Comparison of ENCODE assay signal across 9 cellular contexts in the genomic region with DNA sequence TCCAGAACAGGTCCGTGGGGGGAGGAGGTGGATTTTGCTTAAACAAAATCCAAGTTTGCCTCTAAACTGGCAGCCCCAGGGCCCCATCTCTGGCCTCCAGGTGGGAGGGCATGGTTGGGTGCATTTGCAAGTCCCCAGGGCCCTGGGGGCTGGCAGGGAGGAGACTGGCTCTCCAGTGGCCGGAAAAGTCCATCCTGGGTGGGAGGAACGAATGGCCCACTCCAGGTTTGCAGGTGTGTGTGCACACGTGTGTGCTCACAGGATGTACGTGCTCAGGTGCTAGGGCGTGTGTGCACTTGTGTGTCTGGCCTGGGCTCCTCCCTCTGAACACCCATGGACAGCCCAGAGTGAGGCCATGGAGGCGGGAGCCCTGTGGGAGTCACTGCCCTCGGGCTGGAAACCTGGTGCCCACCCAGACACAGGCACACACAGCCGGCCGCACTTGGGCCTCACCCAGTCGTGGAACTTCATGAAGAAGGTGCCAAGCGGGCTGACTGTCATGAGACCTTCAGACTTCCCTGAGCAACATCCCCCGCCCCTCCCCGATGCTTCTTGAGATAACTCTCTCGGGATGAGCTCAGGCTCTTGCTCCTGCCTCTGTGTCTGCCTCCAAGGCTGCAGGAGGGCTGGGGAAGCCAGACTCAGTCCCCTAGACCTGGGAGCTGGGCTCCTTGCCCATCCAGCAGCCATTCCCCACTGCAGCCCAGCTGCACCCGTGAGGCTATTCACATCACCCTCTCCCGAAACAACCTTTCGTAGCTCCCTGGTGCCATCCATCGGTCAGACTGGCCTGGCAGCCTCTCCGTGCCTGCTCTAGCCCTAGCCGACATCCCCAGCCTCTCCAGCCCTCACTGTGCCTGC. TPM values are rescaled to one million over a fixed set of nuclear protein-coding genes. Genes with fewer than 3 reads are reported as not detected.
DNase-seq lines count a peak whose midpoint lies in the region; ATAC-seq and TF ChIP-seq lines count a peak whose summit lies in the region.
"Had no signal": no experiment of that assay in that cellular context is flagged by ENCODE, and none has a peak within 500 bp of the region (broad histone marks: within the 10 kb centered on the region; RNA-seq: fewer than 3 reads in every experiment).

No MANE protein-coding gene starts in this region.

- CTCF ChIA-PET in activated CD8-positive, alpha-beta T cell treated with anti-CD3 and anti-CD28 coated beads, Interleukin-2, amount 10 ng/mL, durations not matched to agents 7 days and 5 days (lab: Charles Lee) = no interaction called here

- no peak for TF ChIP-seq EP300 in suprapubic skin (IDR thresholded peaks at IDR 0.05)

- H3K27ac ChIP-seq in adrenal gland (no peak overlapping the region), suprapubic skin (peak overlapping the region; percentile 96)

- peaks cover 11% of the 10 kb centered on the region for H3K27me3 Mint-ChIP-seq in activated CD8-positive, alpha-beta T cell treated with anti-CD3 and anti-CD28 coated beads, Interleukin-2, amount 10 ng/mL, durations not matched to agents 7 days and 5 days (ENCODE audit: low read depth)

- H3K4me1 ChIP-seq in adrenal gland (replicated peaks in 1 of 2) = peaks cover 7 to 28% of the 10 kb centered on the region in 2 donors
- H3K4me1 ChIP-seq in suprapubic skin = peaks cover 79% of the 10 kb centered on the region

- H3K36me3 ChIP-seq in adrenal gland (replicated peaks in 1 of 2) (no peaks in the 10 kb centered on the region), suprapubic skin (no peaks in the 10 kb centered on the region)

- DNase-seq in HK-2 (ENCODE audit: unreplicated experiment) (peak; percentile 73), adrenal gland (peak; percentile 49 to 83 (median 77)), iris pigment epithelial cell (ENCODE audit: low read depth) (peak; percentile 23), suprapubic skin (ENCODE audit: low spot score in 2 of 2) (peak; percentile 88 to 90), COLO829 (ENCODE audit: low spot score) (no peak), occipital lobe (lab: John Stamatoyannopoulos, UW) (no peak), NCI-H2107 treated with DMSO at 0.1 percent for 48 hours (lab: John Stamatoyannopoulos, UW; ENCODE audit: unreplicated experiment) (no peak)
- DNase-seq in activated CD8-positive, alpha-beta T cell treated with anti-CD3 and anti-CD28 coated beads, Interleukin-2, amount 10 ng/mL, durations not matched to agents 7 days and 5 days = no peak
- DNase-seq: naive B cell had no signal

- TF ChIP-seq POLR2A in adrenal gland (IDR thresholded peaks at IDR 0.05) (no peak), suprapubic skin (IDR thresholded peaks at IDR 0.05) (peak in 1 of 2 donors; percentile 22)

- H3K9me3 Mint-ChIP-seq in activated CD8-positive, alpha-beta T cell treated with anti-CD3 and anti-CD28 coated beads, Interleukin-2, amount 10 ng/mL, durations not matched to agents 7 days and 5 days (ENCODE audit: insufficient read depth) = no peaks in the 10 kb centered on the region
- H3K9me3 Mint-ChIP-seq: naive B cell had no signal

- peak in 3 of 6 experiments; percentile 8 to 40 (median 26) for TF ChIP-seq CTCF in adrenal gland (IDR thresholded peaks at IDR 0.05)
- TF ChIP-seq CTCF in suprapubic skin (IDR thresholded peaks at IDR 0.05) = peak in 1 of 2 donors; percentile 23

- POLR2A ChIA-PET in activated CD8-positive, alpha-beta T cell treated with anti-CD3 and anti-CD28 coated beads, Interleukin-2, amount 10 ng/mL, durations not matched to agents 7 days and 5 days (lab: Charles Lee) = no interaction called here

- H3K9me3 ChIP-seq in adrenal gland (replicated peaks in 1 of 3) = no peaks in the 10 kb centered on the region
- H3K9me3 ChIP-seq in suprapubic skin = no peaks in the 10 kb centered on the region

- ATAC-seq in activated CD8-positive, alpha-beta T cell treated with anti-CD3 and anti-CD28 coated beads, Interleukin-2, amount 10 ng/mL, durations not matched to agents 7 days and 5 days = no peak

- H3K4me3 ChIP-seq in adrenal gland (no peak overlapping the region), suprapubic skin (peak overlapping the region; percentile 62)

- no peaks in the 10 kb centered on the region for H3K36me3 Mint-ChIP-seq in activated CD8-positive, alpha-beta T cell treated with anti-CD3 and anti-CD28 coated beads, Interleukin-2, amount 10 ng/mL, durations not matched to agents 7 days and 5 days (ENCODE audit: low read depth)
- H3K36me3 Mint-ChIP-seq: naive B cell had no signal

- intact Hi-C loops in adrenal gland (cut with DNase I) = no loop called here

- H3K27me3 ChIP-seq in adrenal gland = peaks cover 19% of the 10 kb centered on the region
- H3K27me3 ChIP-seq in suprapubic skin = no peaks in the 10 kb centered on the region

- H3K4me3 Mint-ChIP-seq in activated CD8-positive, alpha-beta T cell treated with anti-CD3 and anti-CD28 coated beads, Interleukin-2, amount 10 ng/mL, durations not matched to agents 7 days and 5 days = no peak overlapping the region

- no peaks in the 10 kb centered on the region for H3K4me1 Mint-ChIP-seq in activated CD8-positive, alpha-beta T cell treated with anti-CD3 and anti-CD28 coated beads, Interleukin-2, amount 10 ng/mL, durations not matched to agents 7 days and 5 days (ENCODE audit: low read depth)

- WGBS in adrenal gland, 4 donors = 34 to 57% (median 39%) methylated on average over 8 to 21 of the region's 21 CpGs
- 18% methylated on average over 12 of the region's 21 CpGs for WGBS in suprapubic skin

- no peak overlapping the region for H3K27ac Mint-ChIP-seq in activated CD8-positive, alpha-beta T cell treated with anti-CD3 and anti-CD28 coated beads, Interleukin-2, amount 10 ng/mL, durations not matched to agents 7 days and 5 days

RNA-seq across cellular contexts. Expression of gene AHNAK2, which starts 9.4 kb away (rescaled TPM):
- total RNA-seq in adrenal gland = 10 to 100 TPM in 2 of 8 donors, 1 to 10 TPM in 4, under 1 TPM in 2; 0.69 to 16.0 (median 4.1) TPM
- 1 to 10 TPM; 1.8 to 6.5 (median 4.4) TPM for polyA plus RNA-seq in adrenal gland
- 100 to 1,000 TPM; 829 to 975 (median 858) TPM for total RNA-seq in suprapubic skin
- 20.6 TPM for total RNA-seq in occipital lobe
- not detected for total RNA-seq in activated CD8-positive, alpha-beta T cell treated with anti-CD3 and anti-CD28 coated beads, Interleukin-2, amount 10 ng/mL, durations not matched to agents 7 days and 5 days

RNA-seq across cellular contexts. Expression of gene CLBA1, which starts 16.8 kb away (rescaled TPM):
- 10 to 100 TPM in 2 of 8 donors, 1 to 10 TPM in 6; 6.3 to 13.4 (median 8.4) TPM for total RNA-seq in adrenal gland
- polyA plus RNA-seq in adrenal gland = 10 to 100 TPM; 11.1 to 22.5 (median 19.9) TPM
- 10 to 100 TPM in 2 of 4 donors, 1 to 10 TPM in 2; 6.3 to 10.9 (median 9.1) TPM for total RNA-seq in suprapubic skin
- 10.1 TPM for total RNA-seq in occipital lobe
- total RNA-seq in activated CD8-positive, alpha-beta T cell treated with anti-CD3 and anti-CD28 coated beads, Interleukin-2, amount 10 ng/mL, durations not matched to agents 7 days and 5 days = under 1 TPM; 0.55 to 0.95 TPM

RNA-seq across cellular contexts. Expression of gene PLD4, which starts 44.1 kb away (rescaled TPM):
- total RNA-seq in adrenal gland (1 to 10 TPM in 1 of 8 donors, under 1 TPM in 4, not detected in 3; 0.30 to 1.9 (median 0.50) TPM), suprapubic skin (under 1 TPM in 1 of 4 donors, not detected in 3; 0.16 TPM), occipital lobe (5.8 TPM)
- polyA plus RNA-seq in adrenal gland = 1 to 10 TPM in 1 of 3 donors, under 1 TPM in 2; 0.37 to 1.0 (median 0.64) TPM
- not detected for total RNA-seq in activated CD8-positive, alpha-beta T cell treated with anti-CD3 and anti-CD28 coated beads, Interleukin-2, amount 10 ng/mL, durations not matched to agents 7 days and 5 days

RNA-seq across cellular contexts. Expression of gene CDCA4, which starts 52.1 kb away (rescaled TPM):
- total RNA-seq in adrenal gland (1 to 10 TPM in 7 of 8 donors, under 1 TPM in 1; 0.66 to 6.1 (median 3.9) TPM), suprapubic skin (10 to 100 TPM; 27.7 to 38.6 (median 35.8) TPM), occipital lobe (11.1 TPM)
- polyA plus RNA-seq in adrenal gland = 1 to 10 TPM; 1.9 to 6.8 (median 4.9) TPM
- 10 to 100 TPM; 59.9 to 62.3 TPM for total RNA-seq in activated CD8-positive, alpha-beta T cell treated with anti-CD3 and anti-CD28 coated beads, Interleukin-2, amount 10 ng/mL, durations not matched to agents 7 days and 5 days

Comparison
In these comparisons a context has a peak if more than half of its experiments do, and no peak if none do; other contexts are left out.
1. DNase-seq: peak in HK-2 (single experiment), adrenal gland (7 of 7), iris pigment epithelial cell (single experiment) and suprapubic skin (2 of 2); none in COLO829 (single experiment), occipital lobe (single experiment), activated CD8-positive, alpha-beta T cell treated with anti-CD3 and anti-CD28 coated beads, Interleukin-2, amount 10 ng/mL, durations not matched to agents 7 days and 5 days (single experiment) and NCI-H2107 treated with DMSO at 0.1 percent for 48 hours (single experiment).
2. RNA of gene AHNAK2, which starts 9.4 kb away (total RNA-seq): 829 to 975 TPM in suprapubic skin; 20.6 TPM in occipital lobe (single experiment), 0.69 to 16.0 TPM in adrenal gland and not detected in activated CD8-positive, alpha-beta T cell treated with anti-CD3 and anti-CD28 coated beads, Interleukin-2, amount 10 ng/mL, durations not matched to agents 7 days and 5 days; every median in the first group is over 10 times any median in the second.